In genomic region chr22:50562523-50563409, GRCh38 we compare ENCODE assay signal across 7 cellular contexts.
DNase-seq lines count a peak whose midpoint lies in the region; ATAC-seq and TF ChIP-seq lines count a peak whose summit lies in the region.

Gene SYCE3 (minus strand): TSS chr22:50562919. CDS start chr22:50556405, 6,514 bp downstream.

- peak; percentile 2 for DNase-seq in NCI-H187 treated with DMSO at 0.1 percent for 48 hours (lab: John Stamatoyannopoulos, UW)
- peak; percentile 96 for DNase-seq in T-helper 2 cell treated with Interferon-gamma antibody and Interleukin-4, amounts not matched to agents 5 μg/mL and 100 μg/mL, for 36 hours (ENCODE audit: low spot score)
- DNase-seq in astrocyte of the cerebellum (ENCODE audit: low read depth) = peak; percentile 51
- DNase-seq in hippocampal formation (lab: John Stamatoyannopoulos, UW) = peak; percentile 91 to 94
- no peak for DNase-seq in retinal pigment epithelial cell (ENCODE audit: low read depth)

- H3K4me3 ChIP-seq in astrocyte of the cerebellum (ENCODE audit: low read depth, low read length) (peak within 1 kb of the TSS; percentile 52), retinal pigment epithelial cell (ENCODE audit: low read length) (peak within 1 kb of the TSS; percentile 73)

- peak; percentile 86 for TF ChIP-seq CTCF in astrocyte of the cerebellum (IDR thresholded peaks at IDR 0.05; ENCODE audit: low read depth, low read length, missing control alignments)
- peak; percentile 78 for TF ChIP-seq CTCF in retinal pigment epithelial cell (conservative IDR thresholded peaks at IDR 0.05; ENCODE audit: low read depth, low read length)

- peaks cover 3% of the 10 kb centered on the region for H3K36me3 Mint-ChIP-seq in T-helper 2 cell treated with Interferon-gamma antibody and Interleukin-4, amounts not matched to agents 5 μg/mL and 100 μg/mL, for 36 hours (ENCODE audit: low read depth)

- H3K27ac Mint-ChIP-seq in T-helper 2 cell treated with Interferon-gamma antibody and Interleukin-4, amounts not matched to agents 5 μg/mL and 100 μg/mL, for 36 hours = peak within 1 kb of the TSS; percentile 71

- H3K4me3 Mint-ChIP-seq in T-helper 2 cell treated with Interferon-gamma antibody and Interleukin-4, amounts not matched to agents 5 μg/mL and 100 μg/mL, for 36 hours = peak within 1 kb of the TSS; percentile 88

- H3K27me3 Mint-ChIP-seq in T-helper 2 cell treated with Interferon-gamma antibody and Interleukin-4, amounts not matched to agents 5 μg/mL and 100 μg/mL, for 36 hours (ENCODE audit: low read depth) = peaks cover 23% of the 10 kb centered on the region

- in situ Hi-C loops in astrocyte of the cerebellum (cut with HindIII; ENCODE audit: low sequenced_read_pairs) = no loop called here

- H3K4me1 Mint-ChIP-seq in T-helper 2 cell treated with Interferon-gamma antibody and Interleukin-4, amounts not matched to agents 5 μg/mL and 100 μg/mL, for 36 hours (ENCODE audit: low read depth) = peaks cover 19% of the 10 kb centered on the region

- no peaks in the 10 kb centered on the region for H3K9me3 Mint-ChIP-seq in T-helper 2 cell treated with Interferon-gamma antibody and Interleukin-4, amounts not matched to agents 5 μg/mL and 100 μg/mL, for 36 hours

- ATAC-seq in GM18502 (IDR thresholded peaks at IDR 0.05; ENCODE audit: poor library complexity, unreplicated experiment) (peak; percentile 93), HG02943 (IDR thresholded peaks at IDR 0.05; ENCODE audit: low read depth, unreplicated experiment) (peak; percentile 70)
